ENCODE assay signal across 19 cellular contexts in genomic region chr5:178777557-178777956, GRCh38. TPM values are rescaled to one million over a fixed set of nuclear protein-coding genes. Genes with fewer than 3 reads are reported as not detected.
DNase-seq lines count a peak whose midpoint lies in the region; ATAC-seq and TF ChIP-seq lines count a peak whose summit lies in the region.
"Had no signal": no experiment of that assay in that cellular context is flagged by ENCODE, and none has a peak within 500 bp of the region (broad histone marks: within the 10 kb centered on the region; RNA-seq: fewer than 3 reads in every experiment).

No MANE protein-coding gene starts in this region.

- H3K27me3 ChIP-seq in ascending aorta = no peaks in the 10 kb centered on the region
- H3K27me3 ChIP-seq: upper lobe of left lung had no signal

- H3K4me3 ChIP-seq in mucosa of descending colon (no peak overlapping the region), ascending aorta (no peak overlapping the region)
- H3K4me3 ChIP-seq: heart left ventricle, upper lobe of left lung had no signal

- TF ChIP-seq CTCF in mucosa of descending colon (IDR thresholded peaks at IDR 0.05) (no peak), ascending aorta (IDR thresholded peaks at IDR 0.05) (no peak)

- no peak overlapping the region for H3K27ac ChIP-seq in ascending aorta
- H3K27ac ChIP-seq: heart left ventricle, parathyroid adenoma, upper lobe of left lung had no signal

- no peaks in the 10 kb centered on the region for H3K36me3 ChIP-seq in mucosa of descending colon (ENCODE audit: low read depth)
- no peaks in the 10 kb centered on the region for H3K36me3 ChIP-seq in ascending aorta
- H3K36me3 ChIP-seq: heart left ventricle, upper lobe of left lung had no signal

- intact Hi-C loops in mucosa of descending colon (cut with DNase I, micrococcal nuclease) (no loop called here), ascending aorta (cut with DNase I) (no loop called here)

- ATAC-seq in mucosa of descending colon (no peak), GM21390 (IDR thresholded peaks at IDR 0.05; ENCODE audit: unreplicated experiment) (no peak)
- ATAC-seq: HCT116; naive thymus-derived CD8-positive, alpha-beta T cell had no signal

- H3K4me1 ChIP-seq in mucosa of descending colon (ENCODE audit: low read depth) (no peaks in the 10 kb centered on the region), ascending aorta (no peaks in the 10 kb centered on the region)
- H3K4me1 ChIP-seq: heart left ventricle, parathyroid adenoma, upper lobe of left lung had no signal

- H3K9me3 ChIP-seq in mucosa of descending colon = no peaks in the 10 kb centered on the region
- H3K9me3 ChIP-seq in ascending aorta = no peaks in the 10 kb centered on the region
- H3K9me3 ChIP-seq: heart left ventricle, upper lobe of left lung had no signal

- peak; percentile 94 to 97 for DNase-seq in AML-193 (lab: John Stamatoyannopoulos, UW)
- peak; percentile 52 for DNase-seq in KBM-7
- DNase-seq in SKM-1 (lab: John Stamatoyannopoulos, UW; ENCODE audit: unreplicated experiment) = peak; percentile 97
- DNase-seq in mucosa of descending colon = peak in 2 of 3 donors; percentile 17 to 30
- DNase-seq in DMS53 treated with DMSO at 0.1 percent for 48 hours (lab: John Stamatoyannopoulos, UW; ENCODE audit: unreplicated experiment) = no peak
- no peak for DNase-seq in cerebellar cortex (ENCODE audit: low spot score)
- DNase-seq in ascending aorta (ENCODE audit: low spot score in 2 of 2) = no peak
- DNase-seq: activated CD4-positive, alpha-beta T cell treated with anti-CD3 and anti-CD28 coated beads, Interleukin-2, amount 10 ng/mL, durations not matched to agents 7 days and 5 days; activated gamma-delta T cell; CD4-positive, alpha-beta T cell; DMS153; IMR-90; naive thymus-derived CD8-positive, alpha-beta T cell; NCI-H2029 treated with DMSO at 0.1 percent for 48 hours had no signal

- in situ Hi-C loops in KBM-7 (cut with MboI; ENCODE audit: low pct_unique_long_range_greater_than_20kb, low sequenced_read_pairs) = no loop called here

RNA-seq across cellular contexts. Expression of gene ZNF354A, which starts 47.1 kb away (rescaled TPM):
- 10 to 100 TPM in 1 of 3 donors, 1 to 10 TPM in 2; 5.7 to 17.4 (median 8.3) TPM for total RNA-seq in mucosa of descending colon
- 1.2 TPM for total RNA-seq in ascending aorta

Comparison
In these comparisons a context has a peak if more than half of its experiments do, and no peak if none do; other contexts are left out.
1. DNase-seq: peak in AML-193 (2 of 2), KBM-7 (single experiment), SKM-1 (single experiment) and mucosa of descending colon (2 of 3); none in DMS53 treated with DMSO at 0.1 percent for 48 hours (single experiment), cerebellar cortex (single experiment) and ascending aorta (0 of 2).